In the genomic region with DNA sequence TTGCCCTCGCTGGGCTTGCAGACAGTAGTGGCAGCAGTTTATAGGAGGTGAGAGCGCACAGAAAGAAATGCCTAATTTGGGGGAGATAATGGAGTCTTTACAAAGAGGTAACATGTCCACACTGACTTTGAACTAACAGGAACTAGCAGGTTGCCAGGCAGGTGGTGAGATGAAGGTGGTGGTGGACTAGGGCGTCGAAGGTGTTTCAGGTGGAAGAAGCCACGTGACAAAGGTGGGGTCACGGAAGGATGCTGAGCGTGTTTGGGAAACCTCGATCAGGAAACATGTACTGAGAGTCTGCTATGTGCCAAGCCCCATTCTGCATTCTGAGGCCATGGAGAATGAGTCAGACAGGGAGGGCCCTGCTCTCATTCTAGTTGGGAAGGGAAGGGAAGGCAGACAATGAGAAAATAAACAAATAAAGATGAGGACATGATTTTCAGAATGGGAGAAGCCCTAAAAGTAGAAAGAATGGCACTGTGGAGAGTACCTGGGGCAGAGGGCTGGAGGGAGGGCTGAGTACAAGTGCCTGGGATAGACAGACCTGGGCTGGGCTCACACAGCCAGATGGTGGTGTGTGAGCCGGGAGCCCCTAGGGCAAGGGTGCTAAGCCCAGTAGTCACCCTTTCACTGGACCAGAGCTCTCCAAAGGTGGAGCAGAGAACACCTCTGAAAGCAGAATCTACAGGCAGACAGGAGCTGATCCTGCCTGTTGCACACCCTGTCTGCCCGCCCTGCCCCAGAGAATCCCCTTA, we compare ENCODE assay signal across 12 cellular contexts. TPM values are rescaled to one million over a fixed set of nuclear protein-coding genes. Genes with fewer than 3 reads are reported as not detected.
A peak's percentile ranks its signal among the peaks of the same experiment; 100 is the strongest.
DNase-seq lines count a peak whose midpoint lies in the region; ATAC-seq and TF ChIP-seq lines count a peak whose summit lies in the region.
"Had no signal": no experiment of that assay in that cellular context is flagged by ENCODE, and none has a peak within 500 bp of the region (broad histone marks: within the 10 kb centered on the region; RNA-seq: fewer than 3 reads in every experiment).

No MANE protein-coding gene starts in this region.

- no peaks in the 10 kb centered on the region for H4K20me1 ChIP-seq in GM23338 (replicated peaks; ENCODE audit: insufficient read depth)

- no peak for TF ChIP-seq EP300 in ovary (IDR thresholded peaks at IDR 0.05)

- H3K27me3 ChIP-seq in GM23338 (ENCODE audit: insufficient read depth) (no peaks in the 10 kb centered on the region), foreskin keratinocyte (peaks cover 4% of the 10 kb centered on the region), skeletal muscle tissue (ENCODE audit: control insufficient read depth in 3 of 3, insufficient read depth in 3 of 3, low read length in 3 of 3) (no peaks in the 10 kb centered on the region), ovary (no peaks in the 10 kb centered on the region), right lobe of liver (no peaks in the 10 kb centered on the region), mesendoderm (ENCODE audit: insufficient read depth, low read length, poor library complexity) (no peaks in the 10 kb centered on the region)
- H3K27me3 ChIP-seq: pancreas had no signal

- DNase-seq in GM23338 (ENCODE audit: low spot score) = no peak
- DNase-seq in astrocyte of the hippocampus (ENCODE audit: low read depth, low spot score) = peak; percentile 78
- peak; percentile 38 to 64 for DNase-seq in foreskin keratinocyte
- DNase-seq in ovary = no peak
- DNase-seq in left colon = no peak
- DNase-seq in right lobe of liver = no peak
- DNase-seq in mesendoderm = no peak
- DNase-seq: activated CD4-positive, alpha-beta memory T cell treated with anti-CD3 and anti-CD28 coated beads, Interleukin-2, amount 10 ng/mL, durations not matched to agents 7 days and 5 days; activated naive CD4-positive, alpha-beta T cell treated with Interleukin-2 at 50 U/mL for 16 hours had no signal

- no peak overlapping the region for H3K23ac ChIP-seq in mesendoderm (ENCODE audit: low read length)

- H4K5ac ChIP-seq in mesendoderm (ENCODE audit: low read length) = no peak overlapping the region

- H3K36me3 ChIP-seq in GM23338 (ENCODE audit: insufficient read depth) (no peaks in the 10 kb centered on the region), skeletal muscle tissue (ENCODE audit: control insufficient read depth in 3 of 3, insufficient read depth in 3 of 3, low read length in 3 of 3) (no peaks in the 10 kb centered on the region), ovary (no peaks in the 10 kb centered on the region), right lobe of liver (no peaks in the 10 kb centered on the region), mesendoderm (ENCODE audit: control insufficient read depth, insufficient read depth, low read length) (no peaks in the 10 kb centered on the region)
- H3K36me3 ChIP-seq: pancreas had no signal

- H2AK5ac ChIP-seq in mesendoderm (ENCODE audit: low read length) = no peak overlapping the region

- intact Hi-C loops in ovary (cut with DNase I) (no loop called here), left colon (cut with DNase I, micrococcal nuclease) (no loop called here), right lobe of liver (cut with DNase I) (no loop called here)

- H2BK120ac ChIP-seq in mesendoderm (ENCODE audit: low read depth, low read length) = no peak overlapping the region

- H3K4me2 ChIP-seq in GM23338 (no peak overlapping the region), mesendoderm (ENCODE audit: low read length) (no peak overlapping the region)

- no peak overlapping the region for H2BK15ac ChIP-seq in mesendoderm (replicated peaks; ENCODE audit: low read depth)

- no peak overlapping the region for H3K18ac ChIP-seq in mesendoderm (ENCODE audit: low read length)

- no peak overlapping the region for H3K4ac ChIP-seq in mesendoderm (ENCODE audit: low read depth, low read length)

- H3K36me3 Mint-ChIP-seq in GM23338 (ENCODE audit: low read depth) = no peaks in the 10 kb centered on the region; the same call in 2 of the 3 replicates
- H3K36me3 Mint-ChIP-seq: T-cell had no signal

- no peak overlapping the region for H3K27ac Mint-ChIP-seq in GM23338
- H3K27ac Mint-ChIP-seq: activated CD4-positive, alpha-beta memory T cell treated with anti-CD3 and anti-CD28 coated beads, Interleukin-2, amount 10 ng/mL, durations not matched to agents 7 days and 5 days; T-cell had no signal

- H2AFZ ChIP-seq in GM23338 = peak overlapping the region; percentile 64

- H4K8ac ChIP-seq in mesendoderm (ENCODE audit: low read depth, low read length) = no peak overlapping the region

- peaks cover 6% of the 10 kb centered on the region for H3K27me3 Mint-ChIP-seq in GM23338 (ENCODE audit: insufficient read depth, low read depth, poor library complexity)

- no peaks in the 10 kb centered on the region for H3F3A ChIP-seq in GM23338 (replicated peaks; ENCODE audit: low read depth)

- H3K9me3 ChIP-seq in skeletal muscle tissue (ENCODE audit: control insufficient read depth in 3 of 3, low read length in 3 of 3) (no peaks in the 10 kb centered on the region), ovary (no peaks in the 10 kb centered on the region), right lobe of liver (no peaks in the 10 kb centered on the region)
- H3K9me3 ChIP-seq: pancreas had no signal

- ATAC-seq in GM23338 = peak; percentile 18
- peak; percentile 64 for ATAC-seq in foreskin keratinocyte
- ATAC-seq in left colon = no peak
- no peak for ATAC-seq in right lobe of liver

- H3K56ac ChIP-seq in mesendoderm (ENCODE audit: low read length) = no peak overlapping the region

- no peak for TF ChIP-seq CTCF in GM23338 (conservative IDR thresholded peaks at IDR 0.05; ENCODE audit: low read depth in 2 of 2)
- TF ChIP-seq CTCF in foreskin keratinocyte (conservative IDR thresholded peaks at IDR 0.05) = no peak
- TF ChIP-seq CTCF in ovary (IDR thresholded peaks at IDR 0.05) = no peak
- TF ChIP-seq CTCF in right lobe of liver (IDR thresholded peaks at IDR 0.05) = no peak

- no peaks in the 10 kb centered on the region; the same call in 2 of the 3 replicates for H3K4me1 Mint-ChIP-seq in GM23338
- H3K4me1 Mint-ChIP-seq: T-cell had no signal

- H3K9ac ChIP-seq in skeletal muscle tissue (ENCODE audit: low read depth in 1 of 3, low read length in 3 of 3) (peak overlapping the region in 2 of 3 donors; percentile 20 to 50), mesendoderm (ENCODE audit: low read length) (no peak overlapping the region)

- no peaks in the 10 kb centered on the region for H3K79me1 ChIP-seq in mesendoderm (ENCODE audit: low read length)

- H3K4me3 Mint-ChIP-seq in GM23338 = no peak overlapping the region
- H3K4me3 Mint-ChIP-seq: activated CD4-positive, alpha-beta memory T cell treated with anti-CD3 and anti-CD28 coated beads, Interleukin-2, amount 10 ng/mL, durations not matched to agents 7 days and 5 days; T-cell had no signal

- no peak overlapping the region for H3K4me3 ChIP-seq in GM23338
- H3K4me3 ChIP-seq in skeletal muscle tissue (ENCODE audit: low read length in 3 of 3) = no peak overlapping the region
- no peak overlapping the region for H3K4me3 ChIP-seq in ovary
- H3K4me3 ChIP-seq in right lobe of liver = no peak overlapping the region
- H3K4me3 ChIP-seq in mesendoderm (ENCODE audit: low read length) = no peak overlapping the region
- H3K4me3 ChIP-seq: pancreas had no signal

- no peaks in the 10 kb centered on the region for H3K4me1 ChIP-seq in GM23338 (ENCODE audit: insufficient read depth)
- H3K4me1 ChIP-seq in foreskin keratinocyte = no peaks in the 10 kb centered on the region
- H3K4me1 ChIP-seq in skeletal muscle tissue (ENCODE audit: control insufficient read depth in 3 of 3, insufficient read depth in 3 of 3, low read length in 3 of 3) = peaks cover 13 to 27% (median 14%) of the 10 kb centered on the region in 3 donors
- peaks cover 3% of the 10 kb centered on the region for H3K4me1 ChIP-seq in ovary (ENCODE audit: insufficient read depth)
- H3K4me1 ChIP-seq in right lobe of liver = peaks cover 0 to 39% (median 15%) of the 10 kb centered on the region in 4 donors
- H3K4me1 ChIP-seq in mesendoderm (ENCODE audit: control insufficient read depth, low read depth, low read length) = no peaks in the 10 kb centered on the region
- H3K4me1 ChIP-seq: pancreas had no signal

- H3K9me3 Mint-ChIP-seq in GM23338 = no peaks in the 10 kb centered on the region
- H3K9me3 Mint-ChIP-seq: activated CD4-positive, alpha-beta memory T cell treated with anti-CD3 and anti-CD28 coated beads, Interleukin-2, amount 10 ng/mL, durations not matched to agents 7 days and 5 days; T-cell had no signal

- 82 to 89% (median 87%) methylated on average over 10 of the region's 10 CpGs for WGBS in ovary, 3 donors
- 82% methylated on average over 10 of the region's 10 CpGs for WGBS in right lobe of liver (ENCODE audit: insufficient coverage, low coverage, low lambda C conversion rate, missing lambda C conversion rate)
- WGBS in mesendoderm (ENCODE audit: extremely low coverage, insufficient coverage, low lambda C conversion rate) = no CpG with 5 or more reads among the region's 10 CpGs

- H3K9me2 ChIP-seq in GM23338 (ENCODE audit: insufficient read depth) = no peaks in the 10 kb centered on the region

- H2BK5ac ChIP-seq in mesendoderm (ENCODE audit: low read length) = no peak overlapping the region

- H3K79me2 ChIP-seq in GM23338 (replicated peaks; ENCODE audit: insufficient read depth) (no peaks in the 10 kb centered on the region), mesendoderm (ENCODE audit: control insufficient read depth, insufficient read depth, low read length) (no peaks in the 10 kb centered on the region)

- TF ChIP-seq POLR2A in ovary (IDR thresholded peaks at IDR 0.05) = no peak
- no peak for TF ChIP-seq POLR2A in right lobe of liver (IDR thresholded peaks at IDR 0.05)

- H3K27ac ChIP-seq in GM23338 (ENCODE audit: low read depth) (no peak overlapping the region), foreskin keratinocyte (no peak overlapping the region), skeletal muscle tissue (ENCODE audit: low read depth, low read length) (peak overlapping the region; percentile 31), ovary (no peak overlapping the region), right lobe of liver (peak overlapping the region in 1 of 3 donors; percentile 66), mesendoderm (ENCODE audit: low read depth, low read length) (no peak overlapping the region)

TF ChIP-seq in GM23338, 12 proteins besides CTCF, POLR2A, EP300 and RAD21 (continues in another document):
- no peak for TF ChIP-seq CREB1 (CRISPR knock-in tag; IDR thresholded peaks at IDR 0.05; ENCODE audit: low read depth)

RNA-seq across cellular contexts. Expression of a gene that starts 16.2 kb away (rescaled TPM):
- not detected in 2 replicates for total RNA-seq in GM23338 (2014; rRNA removed; shearing (Covaris generic))
- polyA plus RNA-seq in GM23338 (2016; fragmentation: Nextera tagmentation; extraction: Ambion mirVana) (0.21 and 0.40 TPM in 2 replicates), foreskin keratinocyte (not detected in 2 replicates), ovary (100 to 1,000 TPM in 1 of 2 donors, 10 to 100 TPM in 1; 59.4 to 136 TPM)
- total RNA-seq in foreskin keratinocyte (not detected in 2 replicates), skeletal muscle tissue (87.2 TPM), ovary (100 to 1,000 TPM in 4 of 7 donors, 10 to 100 TPM in 2, 1 to 10 TPM in 1; 9.5 to 295 (median 129) TPM), left colon (10 to 100 TPM; 27.2 to 42.2 TPM), right lobe of liver (1,000 to 10,000 TPM in 4 of 6 experiments, 100 to 1,000 TPM in 2; 634 to 3,368 (median 2,270) TPM)
- 0.17 TPM for polyA plus RNA-seq in mesendoderm (2013, experiment 1 of 2)
- polyA plus RNA-seq in mesendoderm (2013, experiment 2 of 2) = 0.10 TPM
- total RNA-seq: activated CD4-positive, alpha-beta memory T cell treated with anti-CD3 and anti-CD28 coated beads, Interleukin-2, amount 10 ng/mL, durations not matched to agents 7 days and 5 days had no signal

Comparison
In these comparisons a context has a peak if more than half of its experiments do, and no peak if none do; other contexts are left out.
1. ATAC-seq: peak in GM23338 (single experiment) and foreskin keratinocyte (single experiment); none in left colon (single experiment) and right lobe of liver (0 of 4).
2. DNase-seq: peak in astrocyte of the hippocampus (single experiment) and foreskin keratinocyte (2 of 2); none in GM23338 (single experiment), ovary (0 of 5), left colon (0 of 2), right lobe of liver (0 of 3) and mesendoderm (single experiment).
3. RNA of a gene that starts 16.2 kb away (total RNA-seq): 634 to 3,368 TPM in right lobe of liver, 9.5 to 295 TPM in ovary, 87.2 TPM in skeletal muscle tissue (single experiment) and 27.2 to 42.2 TPM in left colon; not detected in GM23338 and not detected in foreskin keratinocyte; every median in the first group is over 10 times any median in the second.